ENCODE assay signal across 1 cellular context in the genomic region with DNA sequence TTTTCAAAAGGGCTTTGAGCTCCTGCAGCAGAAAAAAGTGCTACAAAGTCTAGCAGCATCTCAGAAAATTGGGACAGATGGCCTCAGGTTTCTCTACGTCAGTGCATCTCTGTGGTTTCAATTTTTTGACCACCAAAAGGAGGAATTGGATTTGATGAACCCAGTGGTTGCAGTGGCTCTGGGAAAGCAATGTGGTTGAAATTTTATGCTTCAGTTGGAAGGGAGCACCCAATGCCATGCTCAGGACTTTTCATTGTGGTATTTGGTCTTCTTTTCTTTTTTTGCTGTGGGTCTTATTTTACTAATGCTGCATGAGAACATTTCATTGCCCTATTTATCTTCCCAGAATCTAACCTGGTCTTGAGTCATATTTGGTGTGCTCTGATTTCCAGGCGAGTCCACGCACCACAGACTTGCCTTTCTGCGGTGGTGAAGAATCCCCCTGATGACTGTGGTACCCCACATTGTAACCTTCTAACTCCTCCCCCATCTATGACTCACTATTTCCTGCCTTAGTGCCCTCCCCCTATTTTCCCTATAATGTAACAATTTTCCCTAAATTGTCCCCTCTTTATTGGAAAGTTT.
TF ChIP-seq lines count a peak whose summit lies in the region.

No MANE protein-coding gene starts in this region.

TF ChIP-seq in K562, 482 proteins besides CTCF, POLR2A, EP300 and RAD21 (continued from another document):
- TF ChIP-seq, protein P1, sequence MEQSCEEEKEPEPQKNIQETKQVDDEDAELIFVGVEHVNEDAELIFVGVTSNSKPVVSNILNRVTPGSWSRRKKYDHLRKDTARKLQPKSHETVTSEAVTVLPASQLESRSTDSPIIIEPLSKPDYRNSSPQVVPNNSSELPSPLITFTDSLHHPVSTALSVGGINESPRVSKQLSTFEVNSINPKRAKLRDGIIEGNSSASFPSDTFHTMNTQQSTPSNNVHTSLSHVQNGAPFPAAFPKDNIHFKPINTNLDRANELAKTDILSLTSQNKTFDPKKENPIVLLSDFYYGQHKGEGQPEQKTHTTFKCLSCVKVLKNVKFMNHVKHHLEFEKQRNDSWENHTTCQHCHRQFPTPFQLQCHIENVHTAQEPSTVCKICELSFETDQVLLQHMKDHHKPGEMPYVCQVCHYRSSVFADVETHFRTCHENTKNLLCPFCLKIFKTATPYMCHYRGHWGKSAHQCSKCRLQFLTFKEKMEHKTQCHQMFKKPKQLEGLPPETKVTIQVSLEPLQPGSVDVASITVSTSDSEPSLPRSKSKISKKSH (CRISPR knock-in tag; IDR thresholded peaks at IDR 0.05) = no peak
- no peak for TF ChIP-seq MTF1 (CRISPR knock-in tag; IDR thresholded peaks at IDR 0.05; ENCODE audit: borderline replicate concordance)
